1 cellular context compared by ENCODE assay signal in the genomic region with DNA sequence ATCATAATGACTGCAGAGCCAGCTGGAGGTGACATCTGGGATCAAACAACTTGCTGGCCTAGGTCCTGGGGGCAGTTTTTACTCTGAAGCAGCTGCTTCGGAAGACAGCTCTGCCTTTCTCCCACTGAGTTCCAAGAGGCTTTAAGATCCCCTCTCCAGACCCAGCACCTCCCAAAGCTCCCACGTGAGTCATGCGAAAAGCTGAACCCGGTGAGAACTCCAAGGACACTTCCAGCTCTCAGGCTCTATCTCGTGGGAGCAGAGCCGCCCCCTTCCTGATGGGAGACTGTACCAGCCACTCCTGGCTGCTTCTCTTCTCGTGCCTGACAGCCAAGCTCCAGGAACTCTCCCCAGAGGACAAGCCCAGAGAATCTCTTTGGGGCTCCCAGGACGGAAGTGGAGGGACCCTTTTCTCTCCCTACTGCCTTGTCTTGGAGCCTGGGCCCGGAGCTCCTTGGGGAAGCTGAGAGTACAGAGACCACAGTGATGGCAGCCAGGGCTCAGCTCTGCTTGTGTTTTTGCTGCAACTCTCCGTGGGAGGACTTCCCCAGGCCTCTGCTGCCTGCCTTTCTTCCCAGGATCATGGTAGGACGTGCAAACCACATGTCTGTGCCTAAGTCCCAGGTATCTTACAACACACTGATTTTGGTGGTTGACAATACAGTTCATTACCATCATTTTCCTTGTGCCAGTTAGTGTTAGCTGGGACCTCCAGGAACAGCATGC.
TF ChIP-seq lines count a peak whose summit lies in the region.

No MANE protein-coding gene starts in this region.

TF ChIP-seq in HEK293, 187 proteins besides CTCF, POLR2A, EP300 and RAD21:
- TF ChIP-seq ZFHX2 (tag by site-specific recombination; conservative IDR thresholded peaks at IDR 0.05) (peak; percentile 69), ZNF157 (tag by site-specific recombination; IDR thresholded peaks at IDR 0.05) (no peak), EGR2 (tag by site-specific recombination; IDR thresholded peaks at IDR 0.05; ENCODE audit: low read depth) (peak; percentile 75)
